In genomic region chr9:34991833-34992375, GRCh38 we compare ENCODE assay signal across 9 cellular contexts. TPM values are rescaled to one million over a fixed set of nuclear protein-coding genes. Genes with fewer than 3 reads are reported as not detected.
DNase-seq lines count a peak whose midpoint lies in the region; FAIRE-seq and TF ChIP-seq lines count a peak whose summit lies in the region.
"Had no signal": no experiment of that assay in that cellular context is flagged by ENCODE, and none has a peak within 500 bp of the region (broad histone marks: within the 10 kb centered on the region; RNA-seq: fewer than 3 reads in every experiment).

No MANE protein-coding gene starts in this region.

- DNase-seq in C1 segment of cervical spinal cord (lab: John Stamatoyannopoulos, UW) (peak in 8 of 14 donors; percentile 11 to 87 (median 43)), Karpas-422 (peak; percentile 55), chondrocyte (ENCODE audit: low spot score) (no peak), UCSD-AML1 (lab: John Stamatoyannopoulos, UW; ENCODE audit: unreplicated experiment) (no peak), HEK293T (ENCODE audit: extremely low spot score) (no peak), GM12891 (ENCODE audit: insufficient read length, low spot score) (no peak), dedifferentiated amniotic fluid mesenchymal stem cell (ENCODE audit: extremely low spot score) (no peak)

- H3K4me1 Mint-ChIP-seq in chondrocyte (ENCODE audit: low read depth), result peaks cover 65% of the 10 kb centered on the region

- H4K20me1 ChIP-seq in Karpas-422 (ENCODE audit: insufficient read depth, low read depth, low read length), result peaks cover 9% of the 10 kb centered on the region; the same call in 1 of the 2 replicates

- no peak overlapping the region for H3K9ac ChIP-seq in Karpas-422 (ENCODE audit: low read length)
- H3K9ac ChIP-seq in mucosa of rectum (ENCODE audit: low read depth in 1 of 2, low read length in 2 of 2), result no peak overlapping the region

- no peak for TF ChIP-seq POLR2A in GM12891 (IDR thresholded peaks at IDR 0.05; ENCODE audit: low read depth, low read length)

- no peaks in the 10 kb centered on the region for H3K79me2 ChIP-seq in Karpas-422 (ENCODE audit: low read length)

- H3K4me3 ChIP-seq in Karpas-422 (ENCODE audit: low read length), result no peak overlapping the region
- H3K4me3 ChIP-seq in mucosa of rectum (ENCODE audit: low read length in 2 of 2), result no peak overlapping the region
- H3K4me3 ChIP-seq: HAP-1 had no signal

- H3K4me1 ChIP-seq in Karpas-422 (ENCODE audit: low read length), result peaks cover 30% of the 10 kb centered on the region
- H3K4me1 ChIP-seq in mucosa of rectum (ENCODE audit: control insufficient read depth in 2 of 2, insufficient read depth in 2 of 2, low read length in 2 of 2), result peaks cover 14 to 16% of the 10 kb centered on the region in 2 donors

- peak overlapping the region; percentile 92 for H3K27ac Mint-ChIP-seq in chondrocyte (ENCODE audit: unreplicated experiment)

- H3K36me3 Mint-ChIP-seq in chondrocyte (ENCODE audit: low read depth), result peaks cover 5% of the 10 kb centered on the region

- POLR2A ChIA-PET in HEK293T (lab: Yijun Ruan, JAX), result no interaction called here

- H3K27me3 ChIP-seq in Karpas-422 (ENCODE audit: low read length) (no peaks in the 10 kb centered on the region), mucosa of rectum (ENCODE audit: control insufficient read depth in 2 of 2, insufficient read depth in 2 of 2, low read length in 2 of 2) (no peaks in the 10 kb centered on the region)

- no peak overlapping the region for H2AFZ ChIP-seq in Karpas-422 (ENCODE audit: low read length)

- CTCF ChIA-PET in HEK293T (lab: Yijun Ruan, JAX), result no interaction called here

- peak; percentile 22 for TF ChIP-seq CTCF in chondrocyte (IDR thresholded peaks at IDR 0.05)

- no peak overlapping the region for H3K4me2 ChIP-seq in Karpas-422 (ENCODE audit: low read depth, low read length, poor library complexity, severe bottlenecking)

- no peak overlapping the region for H3K4me3 Mint-ChIP-seq in chondrocyte (ENCODE audit: unreplicated experiment)

- H3K9me3 ChIP-seq in Karpas-422 (ENCODE audit: low read length), result no peaks in the 10 kb centered on the region
- H3K9me3 ChIP-seq in mucosa of rectum (ENCODE audit: control insufficient read depth in 2 of 2, low read length in 2 of 2), result no peaks in the 10 kb centered on the region
- H3K9me3 ChIP-seq: HAP-1 had no signal

- H3K9me3 Mint-ChIP-seq in chondrocyte (ENCODE audit: low read depth), result no peaks in the 10 kb centered on the region

- FAIRE-seq in GM12891 (lab: Jason Lieb, UNC), result no peak

- no peaks in the 10 kb centered on the region for H3K36me3 ChIP-seq in Karpas-422 (ENCODE audit: insufficient read depth, low read length)
- H3K36me3 ChIP-seq in mucosa of rectum (ENCODE audit: control insufficient read depth in 2 of 2, insufficient read depth in 2 of 2, low read length in 2 of 2), result no peaks in the 10 kb centered on the region

- H3K9me2 ChIP-seq in Karpas-422 (replicated peaks; ENCODE audit: insufficient read depth, low read length), result no peaks in the 10 kb centered on the region

- H3K27ac ChIP-seq in Karpas-422 (ENCODE audit: low read length) (no peak overlapping the region), mucosa of rectum (ENCODE audit: low read depth in 2 of 2, low read length in 2 of 2) (peak overlapping the region; percentile 65 to 83)

- H3K27me3 Mint-ChIP-seq in chondrocyte (ENCODE audit: low read depth), result no peaks in the 10 kb centered on the region

TF ChIP-seq in HEK293T, 16 proteins besides CTCF, POLR2A, EP300 and RAD21:
- no peak for TF ChIP-seq SUZ12 (IDR thresholded peaks at IDR 0.05)

TF ChIP-seq in GM12891, 5 proteins besides CTCF, POLR2A, EP300 and RAD21:
- TF ChIP-seq POLR2AphosphoS5 (IDR thresholded peaks at IDR 0.05; ENCODE audit: low read depth, low read length) (no peak), SPI1 (IDR thresholded peaks at IDR 0.05; ENCODE audit: low read depth, low read length) (no peak), POU2F2 (IDR thresholded peaks at IDR 0.05; ENCODE audit: low read depth, low read length) (no peak), PAX5 (IDR thresholded peaks at IDR 0.05; ENCODE audit: insufficient read depth, low read length, severe bottlenecking) (no peak), TAF1 (IDR thresholded peaks at IDR 0.05; ENCODE audit: low read depth, low read length) (no peak)
TF ChIP-seq in GM12891: peak in this region for 0.

RNA-seq across cellular contexts. Expression of gene DNAJB5, which starts 2.4 kb away (rescaled TPM):
- 2.7 and 6.8 TPM in 2 replicates for total RNA-seq in Karpas-422 (2014; rRNA removed; shearing (Covaris generic); ENCODE audit: low replicate concordance)
- total RNA-seq in chondrocyte, result 10.2 to 17.4 TPM (median 15.2 TPM) in 3 replicates
- polyA plus RNA-seq in GM12891 (2012; ENCODE audit: low read depth, missing spikeins), result 7.7 TPM

RNA-seq across cellular contexts. Expression of gene PHF24, which starts 33.8 kb away (rescaled TPM):
- not detected in 2 replicates for total RNA-seq in Karpas-422 (2014; rRNA removed; shearing (Covaris generic); ENCODE audit: low replicate concordance)
- total RNA-seq in chondrocyte, result 0.30 to 1.0 TPM in 2 of 3 replicates, not detected in the other
- not detected for polyA plus RNA-seq in GM12891 (2012; ENCODE audit: low read depth, missing spikeins)

Comparison
In these comparisons a context has a peak if more than half of its experiments do, and no peak if none do; other contexts are left out.
1. DNase-seq: peak in C1 segment of cervical spinal cord (8 of 14) and Karpas-422 (single experiment); none in chondrocyte (single experiment), UCSD-AML1 (single experiment), HEK293T (single experiment), GM12891 (single experiment) and dedifferentiated amniotic fluid mesenchymal stem cell (single experiment).